Comparison of ENCODE assay signal across 9 cellular contexts in the genomic region with DNA sequence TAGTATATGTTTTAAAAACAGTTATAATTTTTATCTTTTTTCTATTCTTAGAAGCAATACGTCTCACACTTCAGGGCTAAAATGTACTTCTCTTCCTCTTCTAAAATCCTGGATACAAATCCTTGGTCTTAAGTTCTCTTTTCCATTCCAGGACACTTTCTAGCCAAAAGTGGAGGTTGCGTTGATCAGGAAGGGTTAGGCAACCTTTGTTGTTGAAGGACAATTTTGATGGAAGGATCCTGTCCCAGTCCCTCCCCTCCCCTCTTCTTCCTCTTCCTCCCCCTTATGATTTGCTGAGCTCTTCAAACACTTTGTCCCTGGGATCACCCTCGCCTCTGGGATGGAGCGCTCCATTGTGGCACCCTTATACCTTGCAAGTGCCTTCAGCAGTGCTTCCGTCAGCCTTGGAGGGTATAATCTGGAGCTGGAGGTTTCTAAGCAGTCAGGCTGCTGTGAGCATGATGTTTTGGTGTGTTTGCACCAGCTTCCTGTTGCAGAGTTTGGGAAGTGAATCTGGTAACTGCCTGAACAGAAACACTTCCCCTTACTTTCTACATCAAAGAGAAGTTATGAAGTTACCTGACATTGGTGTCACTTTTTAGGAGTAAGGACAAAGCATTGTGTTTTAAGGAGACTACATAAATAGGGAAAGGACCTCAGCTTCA.
DNase-seq lines count a peak whose midpoint lies in the region; ATAC-seq and TF ChIP-seq lines count a peak whose summit lies in the region.
"Had no signal": no experiment of that assay in that cellular context is flagged by ENCODE, and none has a peak within 500 bp of the region (broad histone marks: within the 10 kb centered on the region; RNA-seq: fewer than 3 reads in every experiment).

No MANE protein-coding gene starts in this region.

- no peak for TF ChIP-seq POLR2A in suprapubic skin (IDR thresholded peaks at IDR 0.05)

- TF ChIP-seq EP300 in suprapubic skin (IDR thresholded peaks at IDR 0.05): no peak

- H3K9me3 ChIP-seq in suprapubic skin: no peaks in the 10 kb centered on the region

- no peak overlapping the region for H3K27ac ChIP-seq in suprapubic skin
- H3K27ac ChIP-seq: neural progenitor cell had no signal

- peaks cover 3% of the 10 kb centered on the region for H3K36me3 Mint-ChIP-seq in IgD-negative memory B cell
- no peaks in the 10 kb centered on the region for H3K36me3 Mint-ChIP-seq in activated naive CD8-positive, alpha-beta T cell treated with anti-CD3 and anti-CD28 coated beads, Interleukin-2, amount 50 U/mL, for 24 hours (ENCODE audit: low read depth)
- H3K36me3 Mint-ChIP-seq: neural progenitor cell had no signal

- peaks cover 62% of the 10 kb centered on the region for H3K4me1 ChIP-seq in suprapubic skin
- H3K4me1 ChIP-seq: neural progenitor cell had no signal

- peak overlapping the region; percentile 0 to 96 (median 68) for H3K4me3 Mint-ChIP-seq in IgD-negative memory B cell
- H3K4me3 Mint-ChIP-seq in activated naive CD8-positive, alpha-beta T cell treated with anti-CD3 and anti-CD28 coated beads, Interleukin-2, amount 50 U/mL, for 24 hours: peak overlapping the region; percentile 55
- H3K4me3 Mint-ChIP-seq: neural progenitor cell had no signal

- peak overlapping the region; percentile 0 to 82 (median 52) for H3K27ac Mint-ChIP-seq in IgD-negative memory B cell
- peak overlapping the region; percentile 68 for H3K27ac Mint-ChIP-seq in activated naive CD8-positive, alpha-beta T cell treated with anti-CD3 and anti-CD28 coated beads, Interleukin-2, amount 50 U/mL, for 24 hours
- H3K27ac Mint-ChIP-seq: neural progenitor cell had no signal

- no peaks in the 10 kb centered on the region for H3K9me3 Mint-ChIP-seq in IgD-negative memory B cell
- no peaks in the 10 kb centered on the region for H3K9me3 Mint-ChIP-seq in activated naive CD8-positive, alpha-beta T cell treated with anti-CD3 and anti-CD28 coated beads, Interleukin-2, amount 50 U/mL, for 24 hours
- H3K9me3 Mint-ChIP-seq: neural progenitor cell had no signal

- no peak overlapping the region for H3K4me3 ChIP-seq in suprapubic skin
- H3K4me3 ChIP-seq: neural progenitor cell had no signal

- H3K36me3 ChIP-seq in suprapubic skin: no peaks in the 10 kb centered on the region
- H3K36me3 ChIP-seq: neural progenitor cell had no signal

- no peak for TF ChIP-seq CTCF in suprapubic skin (IDR thresholded peaks at IDR 0.05)

- DNase-seq in activated naive CD8-positive, alpha-beta T cell treated with anti-CD3 and anti-CD28 coated beads, Interleukin-2, amount 50 U/mL, for 24 hours: peak; percentile 18
- DNase-seq in pons (ENCODE audit: low spot score) (peak; percentile 71), ureter (ENCODE audit: low spot score) (no peak), NCI-H526 (lab: John Stamatoyannopoulos, UW) (no peak), suprapubic skin (ENCODE audit: low spot score in 2 of 2) (no peak), NCI-H1436 treated with DMSO at 0.1 percent for 48 hours (lab: John Stamatoyannopoulos, UW) (no peak)

- peak; percentile 36 for ATAC-seq in GM18502 (IDR thresholded peaks at IDR 0.05; ENCODE audit: poor library complexity, unreplicated experiment)
- no peak for ATAC-seq in activated naive CD8-positive, alpha-beta T cell treated with anti-CD3 and anti-CD28 coated beads, Interleukin-2, amount 50 U/mL, for 24 hours

- H3K4me1 Mint-ChIP-seq in IgD-negative memory B cell: peaks cover 38 to 50% (median 42%) of the 10 kb centered on the region in 3 donors
- H3K4me1 Mint-ChIP-seq in activated naive CD8-positive, alpha-beta T cell treated with anti-CD3 and anti-CD28 coated beads, Interleukin-2, amount 50 U/mL, for 24 hours: peaks cover 64% of the 10 kb centered on the region
- H3K4me1 Mint-ChIP-seq: neural progenitor cell had no signal

- H3K27me3 Mint-ChIP-seq in IgD-negative memory B cell: no peaks in the 10 kb centered on the region
- no peaks in the 10 kb centered on the region for H3K27me3 Mint-ChIP-seq in activated naive CD8-positive, alpha-beta T cell treated with anti-CD3 and anti-CD28 coated beads, Interleukin-2, amount 50 U/mL, for 24 hours

- 73% methylated on average over 5 of the region's 5 CpGs for WGBS in suprapubic skin

- H3K27me3 ChIP-seq in suprapubic skin: no peaks in the 10 kb centered on the region
- H3K27me3 ChIP-seq: neural progenitor cell had no signal

Comparison
In these comparisons a context has a peak if more than half of its experiments do, and no peak if none do; other contexts are left out.
1. DNase-seq: peak in activated naive CD8-positive, alpha-beta T cell treated with anti-CD3 and anti-CD28 coated beads, Interleukin-2, amount 50 U/mL, for 24 hours (single experiment) and pons (single experiment); none in ureter (single experiment), NCI-H526 (0 of 2), suprapubic skin (0 of 2) and NCI-H1436 treated with DMSO at 0.1 percent for 48 hours (single experiment).